ENCODE assay signal across 30 cellular contexts in genomic region chr3:43859766-43860165, GRCh38.
"Had no signal": no experiment of that assay in that cellular context is flagged by ENCODE, and none has a peak within 500 bp of the region (broad histone marks: within the 10 kb centered on the region; RNA-seq: fewer than 3 reads in every experiment).

No MANE protein-coding gene starts in this region.

- H3K9me3 ChIP-seq: adrenal gland, body of pancreas had no signal

- H3K4me3 ChIP-seq: adrenal gland, body of pancreas had no signal

- H3K36me3 Mint-ChIP-seq: activated CD4-positive, alpha-beta memory T cell treated with anti-CD3 and anti-CD28 coated beads for 36 hours; activated CD8-positive, alpha-beta memory T cell treated with anti-CD3 and anti-CD28 coated beads, Interleukin-2, amount 10 ng/mL, durations not matched to agents 7 days and 5 days; activated naive CD4-positive, alpha-beta T cell treated with anti-CD3 and anti-CD28 coated beads, Interleukin-2, amount 50 U/mL, for 24 hours; activated naive CD8-positive, alpha-beta T cell treated with anti-CD3 and anti-CD28 coated beads for 36 hours had no signal

- H3K27ac ChIP-seq: adrenal gland, body of pancreas, epithelial cell of prostate had no signal

- H3K4me1 Mint-ChIP-seq: activated CD4-positive, alpha-beta T cell treated with anti-CD3 and anti-CD28 coated beads for 36 hours; activated CD4-positive, alpha-beta T cell treated with anti-CD3 and anti-CD28 coated beads, Interleukin-2, amount 10 ng/mL, durations not matched to agents 24 days and 14 days; activated CD8-positive, alpha-beta memory T cell treated with anti-CD3 and anti-CD28 coated beads, Interleukin-2, amount 10 ng/mL, durations not matched to agents 7 days and 5 days; activated naive CD4-positive, alpha-beta T cell treated with anti-CD3 and anti-CD28 coated beads, Interleukin-2, amount 50 U/mL, for 24 hours; activated naive CD8-positive, alpha-beta T cell treated with anti-CD3 and anti-CD28 coated beads for 36 hours; activated naive CD8-positive, alpha-beta T cell treated with anti-CD3 and anti-CD28 coated beads, Interleukin-2, amount 50 U/mL, for 24 hours had no signal

- H3K4me1 ChIP-seq: adrenal gland, body of pancreas had no signal

- H3K36me3 ChIP-seq: adrenal gland had no signal

- H3K4me3 Mint-ChIP-seq: activated CD4-positive, alpha-beta memory T cell treated with anti-CD3 and anti-CD28 coated beads for 36 hours; activated CD4-positive, alpha-beta T cell treated with anti-CD3 and anti-CD28 coated beads for 36 hours; activated CD4-positive, alpha-beta T cell treated with anti-CD3 and anti-CD28 coated beads, Interleukin-2, amount 10 ng/mL, durations not matched to agents 24 days and 14 days; activated CD8-positive, alpha-beta memory T cell treated with anti-CD3 and anti-CD28 coated beads, Interleukin-2, amount 10 ng/mL, durations not matched to agents 7 days and 5 days; activated CD8-positive, alpha-beta T cell treated with anti-CD3 and anti-CD28 coated beads, Interleukin-2, amount 10 ng/mL, durations not matched to agents 7 days and 5 days; activated naive CD4-positive, alpha-beta T cell treated with anti-CD3 and anti-CD28 coated beads for 36 hours; activated naive CD4-positive, alpha-beta T cell treated with anti-CD3 and anti-CD28 coated beads, Interleukin-2, amount 50 U/mL, for 24 hours; activated naive CD8-positive, alpha-beta T cell treated with anti-CD3 and anti-CD28 coated beads for 36 hours; activated naive CD8-positive, alpha-beta T cell treated with anti-CD3 and anti-CD28 coated beads, Interleukin-2, amount 50 U/mL, for 24 hours; activated T-helper 1 cell treated with anti-CD3 and anti-CD28 coated beads, Interleukin-12 subunit alpha, Interleukin-12 subunit beta, Interleukin-2, Interleukin-4 antibody, amounts not matched to agents 30 ng/mL and 10 ng/mL and 1 ng/mL, durations not matched to agents 14 hours and 24 hours and 36 hours; T-helper 17 cell; T-helper 2 cell treated with Interferon-gamma antibody and Interleukin-4, amounts not matched to agents 5 μg/mL and 100 μg/mL, for 36 hours had no signal

- H3K27me3 ChIP-seq: body of pancreas had no signal

- H3K27ac Mint-ChIP-seq: activated CD4-positive, alpha-beta memory T cell treated with anti-CD3 and anti-CD28 coated beads for 36 hours; activated CD4-positive, alpha-beta T cell treated with anti-CD3 and anti-CD28 coated beads for 36 hours; activated CD4-positive, alpha-beta T cell treated with anti-CD3 and anti-CD28 coated beads, Interleukin-2, amount 10 ng/mL, durations not matched to agents 24 days and 14 days; activated CD8-positive, alpha-beta memory T cell treated with anti-CD3 and anti-CD28 coated beads, Interleukin-2, amount 10 ng/mL, durations not matched to agents 7 days and 5 days; activated CD8-positive, alpha-beta T cell treated with anti-CD3 and anti-CD28 coated beads, Interleukin-2, amount 10 ng/mL, durations not matched to agents 7 days and 5 days; activated naive CD4-positive, alpha-beta T cell treated with anti-CD3 and anti-CD28 coated beads for 36 hours; activated naive CD4-positive, alpha-beta T cell treated with anti-CD3 and anti-CD28 coated beads, Interleukin-2, amount 50 U/mL, for 24 hours; activated naive CD8-positive, alpha-beta T cell treated with anti-CD3 and anti-CD28 coated beads for 36 hours; activated naive CD8-positive, alpha-beta T cell treated with anti-CD3 and anti-CD28 coated beads, Interleukin-2, amount 50 U/mL, for 24 hours; activated T-helper 1 cell treated with anti-CD3 and anti-CD28 coated beads, Interleukin-12 subunit alpha, Interleukin-12 subunit beta, Interleukin-2, Interleukin-4 antibody, amounts not matched to agents 30 ng/mL and 10 ng/mL and 1 ng/mL, durations not matched to agents 14 hours and 24 hours and 36 hours; activated T-helper 2 cell treated with anti-CD3 and anti-CD28 coated beads, Interferon-gamma antibody, Interleukin-2, Interleukin-4, amounts not matched to agents 10 μg/mL and 5 μg/mL and 100 μg/mL, durations not matched to agents 14 hours and 24 hours and 36 hours; T-helper 17 cell; T-helper 2 cell treated with Interferon-gamma antibody and Interleukin-4, amounts not matched to agents 5 μg/mL and 100 μg/mL, for 36 hours had no signal

- DNase-seq: activated CD4-positive, alpha-beta memory T cell treated with anti-CD3 and anti-CD28 coated beads for 36 hours; activated CD4-positive, alpha-beta T cell treated with anti-CD3 and anti-CD28 coated beads for 36 hours; activated CD4-positive, alpha-beta T cell treated with anti-CD3 and anti-CD28 coated beads, Interleukin-2, amount 10 ng/mL, durations not matched to agents 24 days and 14 days; activated CD4-positive, CD25-positive, alpha-beta regulatory T cell; activated CD4-positive, CD25-positive, alpha-beta regulatory T cell treated with anti-CD3 and anti-CD28 coated beads, Interleukin-2, amount 50 U/mL, for 72 hours; activated CD8-positive, alpha-beta memory T cell treated with anti-CD3 and anti-CD28 coated beads, Interleukin-2, amount 10 ng/mL, durations not matched to agents 7 days and 5 days; activated CD8-positive, alpha-beta memory T cell treated with anti-CD3 and anti-CD28 coated beads, Interleukin-2, amount 50 U/mL, for 4 hours; activated CD8-positive, alpha-beta T cell treated with anti-CD3 and anti-CD28 coated beads, Interleukin-2, amount 10 ng/mL, durations not matched to agents 7 days and 5 days; activated effector memory CD4-positive, alpha-beta T cell treated with anti-CD3 and anti-CD28 coated beads, Interleukin-2, amount 50 U/mL, for 16 hours; activated naive CD4-positive, alpha-beta T cell treated with anti-CD3 and anti-CD28 coated beads for 36 hours; activated naive CD8-positive, alpha-beta T cell treated with anti-CD3 and anti-CD28 coated beads for 36 hours; activated naive CD8-positive, alpha-beta T cell treated with anti-CD3 and anti-CD28 coated beads, Interleukin-2, amount 50 U/mL, for 24 hours; activated T-cell treated with anti-CD3 and anti-CD28 coated beads, Interleukin-2, amount 50 U/mL, for 1 hour; activated T-cell treated with anti-CD3 and anti-CD28 coated beads, Interleukin-2, amount 50 U/mL, for 48 hours; adrenal gland; amygdala; body of pancreas; cortex of kidney; dermis blood vessel endothelial cell; effector CD8-positive, alpha-beta T cell; foreskin fibroblast; glutamatergic neuron; T-helper 1 cell; T-helper 17 cell; T1000 had no signal

- H3K9me3 Mint-ChIP-seq: activated CD4-positive, alpha-beta memory T cell treated with anti-CD3 and anti-CD28 coated beads for 36 hours; activated CD4-positive, alpha-beta T cell treated with anti-CD3 and anti-CD28 coated beads, Interleukin-2, amount 10 ng/mL, durations not matched to agents 24 days and 14 days; activated naive CD4-positive, alpha-beta T cell treated with anti-CD3 and anti-CD28 coated beads for 36 hours; activated naive CD4-positive, alpha-beta T cell treated with anti-CD3 and anti-CD28 coated beads, Interleukin-2, amount 50 U/mL, for 24 hours; activated naive CD8-positive, alpha-beta T cell treated with anti-CD3 and anti-CD28 coated beads for 36 hours; activated naive CD8-positive, alpha-beta T cell treated with anti-CD3 and anti-CD28 coated beads, Interleukin-2, amount 50 U/mL, for 24 hours; activated T-helper 1 cell treated with anti-CD3 and anti-CD28 coated beads, Interleukin-12 subunit alpha, Interleukin-12 subunit beta, Interleukin-2, Interleukin-4 antibody, amounts not matched to agents 30 ng/mL and 10 ng/mL and 1 ng/mL, durations not matched to agents 14 hours and 24 hours and 36 hours; activated T-helper 2 cell treated with anti-CD3 and anti-CD28 coated beads, Interferon-gamma antibody, Interleukin-2, Interleukin-4, amounts not matched to agents 10 μg/mL and 5 μg/mL and 100 μg/mL, durations not matched to agents 14 hours and 24 hours and 36 hours; T-helper 2 cell treated with Interferon-gamma antibody and Interleukin-4, amounts not matched to agents 5 μg/mL and 100 μg/mL, for 36 hours had no signal
